9 cellular contexts compared by ENCODE assay signal in genomic region chr12:49288412-49288853, GRCh38. TPM values are rescaled to one million over a fixed set of nuclear protein-coding genes. Genes with fewer than 3 reads are reported as not detected.
DNase-seq lines count a peak whose midpoint lies in the region; ATAC-seq and TF ChIP-seq lines count a peak whose summit lies in the region.
"Had no signal": no experiment of that assay in that cellular context is flagged by ENCODE, and none has a peak within 500 bp of the region (broad histone marks: within the 10 kb centered on the region; RNA-seq: fewer than 3 reads in every experiment).

No MANE protein-coding gene starts in this region.

- H3K4me1 Mint-ChIP-seq in endothelial cell (ENCODE audit: unreplicated experiment): no peaks in the 10 kb centered on the region
- peaks cover 0 to 2% (median under 1%) of the 10 kb centered on the region in 4 donors for H3K4me1 Mint-ChIP-seq in naive thymus-derived CD8-positive, alpha-beta T cell

- peak; percentile 84 for TF ChIP-seq CTCF in endothelial cell (IDR thresholded peaks at IDR 0.05; ENCODE audit: unreplicated experiment)

- POLR2A ChIA-PET in naive thymus-derived CD8-positive, alpha-beta T cell (lab: Charles Lee): interaction anchor here (1.1 to 2.4 kb wide), 4 partner anchors 22 to 59 kb away, joined by 3 to 8 read pairs (median 4); partner anchors contain the start of genes C1QL4 and DNAJC22

- no peak overlapping the region for H3K27ac Mint-ChIP-seq in endothelial cell (ENCODE audit: unreplicated experiment)
- H3K27ac Mint-ChIP-seq in naive thymus-derived CD8-positive, alpha-beta T cell: no peak overlapping the region

- peaks cover 18% of the 10 kb centered on the region for H3K27me3 Mint-ChIP-seq in endothelial cell (ENCODE audit: unreplicated experiment)
- H3K27me3 Mint-ChIP-seq in naive thymus-derived CD8-positive, alpha-beta T cell: peaks cover 16 to 66% (median 38%) of the 10 kb centered on the region in 5 donors

- H3K9me3 Mint-ChIP-seq in endothelial cell (ENCODE audit: unreplicated experiment): no peaks in the 10 kb centered on the region
- no peaks in the 10 kb centered on the region for H3K9me3 Mint-ChIP-seq in naive thymus-derived CD8-positive, alpha-beta T cell

- DNase-seq in NOMO-1 treated with DMSO at 0.1 percent for 48 hours (lab: John Stamatoyannopoulos, UW; ENCODE audit: unreplicated experiment): peak; percentile 27
- no peak for DNase-seq in NOMO-1 treated with dmso at 0.1 percent for 144 hours (lab: John Stamatoyannopoulos, UW; ENCODE audit: unreplicated experiment)
- peak; percentile 48 to 61 for DNase-seq in NCI-H446 (lab: John Stamatoyannopoulos, UW)
- peak; percentile 32 for DNase-seq in activated CD8-positive, alpha-beta memory T cell treated with anti-CD3 and anti-CD28 coated beads, Interleukin-2, amount 50 U/mL, for 24 hours (ENCODE audit: extremely low read depth)
- peak; percentile 63 for DNase-seq in endothelial cell (ENCODE audit: low spot score)
- DNase-seq in naive thymus-derived CD8-positive, alpha-beta T cell: peak; percentile 48 to 80 (median 70)
- DNase-seq in superior temporal gyrus (ENCODE audit: extremely low spot score): peak; percentile 85

- peak; percentile 66 to 84 for ATAC-seq in naive thymus-derived CD8-positive, alpha-beta T cell
- no peak for ATAC-seq in HG03135 (IDR thresholded peaks at IDR 0.05; ENCODE audit: unreplicated experiment)

- H3K36me3 Mint-ChIP-seq in endothelial cell (ENCODE audit: low read depth, unreplicated experiment): no peaks in the 10 kb centered on the region
- H3K36me3 Mint-ChIP-seq in naive thymus-derived CD8-positive, alpha-beta T cell: peaks cover 0 to 3% (median 0%) of the 10 kb centered on the region in 3 donors

- H3K4me3 Mint-ChIP-seq in endothelial cell (ENCODE audit: unreplicated experiment): no peak overlapping the region
- no peak overlapping the region for H3K4me3 Mint-ChIP-seq in naive thymus-derived CD8-positive, alpha-beta T cell

RNA-seq across cellular contexts. Expression of gene PRPH, which starts 6.5 kb away (rescaled TPM):
- total RNA-seq in endothelial cell (ENCODE audit: unreplicated experiment): not detected
- total RNA-seq in naive thymus-derived CD8-positive, alpha-beta T cell: not detected
- polyA plus RNA-seq in naive thymus-derived CD8-positive, alpha-beta T cell: not detected
- total RNA-seq: mononuclear cell had no signal

RNA-seq across cellular contexts. Expression of gene TUBA1C, which starts 23.6 kb away (rescaled TPM):
- 129 TPM for total RNA-seq in endothelial cell (ENCODE audit: unreplicated experiment)
- 10 to 100 TPM; 22.7 to 23.5 TPM for total RNA-seq in naive thymus-derived CD8-positive, alpha-beta T cell
- 10 to 100 TPM; 17.5 to 25.4 (median 24.3) TPM for polyA plus RNA-seq in naive thymus-derived CD8-positive, alpha-beta T cell

RNA-seq across cellular contexts. Expression of gene TROAP, which starts 34.6 kb away (rescaled TPM):
- total RNA-seq in endothelial cell (ENCODE audit: unreplicated experiment): 12.4 TPM
- 1 to 10 TPM in 1 of 2 experiments, under 1 TPM in 1; 0.62 to 1.7 TPM for total RNA-seq in naive thymus-derived CD8-positive, alpha-beta T cell
- under 1 TPM in 1 of 3 donors, not detected in 2; 0.24 TPM for polyA plus RNA-seq in naive thymus-derived CD8-positive, alpha-beta T cell

RNA-seq across cellular contexts. Expression of gene C1QL4, which starts 48.6 kb away (rescaled TPM):
- total RNA-seq in endothelial cell (ENCODE audit: unreplicated experiment): not detected
- not detected for total RNA-seq in naive thymus-derived CD8-positive, alpha-beta T cell
- polyA plus RNA-seq in naive thymus-derived CD8-positive, alpha-beta T cell: not detected

RNA-seq across cellular contexts. Expression of gene DNAJC22, which starts 58.3 kb away (rescaled TPM):
- total RNA-seq in endothelial cell (ENCODE audit: unreplicated experiment): 1.8 TPM
- total RNA-seq in naive thymus-derived CD8-positive, alpha-beta T cell: not detected
- polyA plus RNA-seq in naive thymus-derived CD8-positive, alpha-beta T cell: not detected
- total RNA-seq: mononuclear cell had no signal
